Comparison of ENCODE assay signal across 8 cellular contexts in the genomic region with DNA sequence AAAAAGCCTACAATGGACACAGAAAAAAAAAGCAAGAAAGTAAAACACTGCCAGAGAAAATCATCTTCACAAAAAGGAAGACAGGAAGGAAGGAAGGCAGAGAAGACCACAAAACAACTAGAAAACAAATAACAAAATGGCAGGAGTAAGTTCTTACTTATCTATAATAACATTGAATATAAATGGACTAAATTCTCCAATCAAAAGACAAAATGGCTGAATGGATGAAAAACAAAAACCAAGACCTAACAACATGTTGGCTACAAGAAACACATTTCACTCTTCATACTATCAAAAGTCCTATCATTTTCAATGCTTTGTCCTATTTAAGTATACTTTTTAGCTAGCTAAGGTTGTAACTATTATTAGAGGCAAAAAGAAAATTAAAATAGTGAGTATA.
"Had no signal": no experiment of that assay in that cellular context is flagged by ENCODE, and none has a peak within 500 bp of the region (broad histone marks: within the 10 kb centered on the region; RNA-seq: fewer than 3 reads in every experiment).

No MANE protein-coding gene starts in this region.

- H3K9ac ChIP-seq: KMS-11 had no signal

- H3K4me2 ChIP-seq: KMS-11 had no signal

- H3K27ac ChIP-seq: HL-60, KMS-11 had no signal

- ATAC-seq: HepG2 had no signal

- FAIRE-seq: HepG2, HTR-8/SVneo had no signal

- DNase-seq: IMR-90, Karpas-422, KBM-7, KG1 had no signal
